ENCODE assay signal across 8 cellular contexts in genomic region chr2:177211602-177212105, GRCh38. TPM values are rescaled to one million over a fixed set of nuclear protein-coding genes. Genes with fewer than 3 reads are reported as not detected.
DNase-seq lines count a peak whose midpoint lies in the region; ATAC-seq, FAIRE-seq and TF ChIP-seq lines count a peak whose summit lies in the region.

No MANE protein-coding gene starts in this region.

- ATAC-seq in T-cell (replicated peaks in 1 of 4): no peak
- ATAC-seq in GM21526 (IDR thresholded peaks at IDR 0.05; ENCODE audit: low FRiP score, unreplicated experiment): no peak
- ATAC-seq in left colon: no peak

- CTCF ChIA-PET in T-cell (lab: Charles Lee): interaction anchor here (0.6 to 1.7 kb wide), 10 partner anchors 28 to 1237 kb away, joined by 3 to 18 read pairs (median 4); partner anchors contain the start of gene NFE2L2 (in 2 of the 2)

- no peaks in the 10 kb centered on the region for H3K9me3 Mint-ChIP-seq in T-cell

- H3K9me3 ChIP-seq in small intestine (ENCODE audit: control insufficient read depth, low read depth): no peaks in the 10 kb centered on the region

- H3K27ac Mint-ChIP-seq in T-cell: peak overlapping the region; percentile 99

- peaks cover 22% of the 10 kb centered on the region for H3K36me3 Mint-ChIP-seq in T-cell

- H3K27me3 ChIP-seq in small intestine (ENCODE audit: control insufficient read depth in 2 of 2, insufficient read depth in 2 of 2, low read length in 2 of 2): no peaks in the 10 kb centered on the region

- intact Hi-C loops in left colon (cut with DNase I, micrococcal nuclease): loop anchor here in 1 of 2 donors (10.0 kb wide), 1 partner anchor 53 kb away; the partner anchor contains the start of gene NFE2L2

- WGBS in small intestine, 3 donors: 2 to 6% (median 3%) methylated on average over 6 of the region's 6 CpGs

- peak; percentile 54 for DNase-seq in DMS79 treated with DMSO at 0.1 percent for 48 hours (lab: John Stamatoyannopoulos, UW)
- no peak for DNase-seq in DMS79 (lab: John Stamatoyannopoulos, UW)
- DNase-seq in T-cell: no peak
- no peak for DNase-seq in foreskin fibroblast
- DNase-seq in small intestine: peak; percentile 26
- no peak for DNase-seq in NCI-H526 treated with DMSO at 0.1 percent for 48 hours (lab: John Stamatoyannopoulos, UW)
- no peak for DNase-seq in left colon

- peak overlapping the region; percentile 90 to 92 (median 92) for H3K4me3 Mint-ChIP-seq in T-cell

- H3K4me1 ChIP-seq in small intestine (ENCODE audit: control insufficient read depth in 2 of 2, insufficient read depth in 1 of 2, low read depth in 1 of 2, low read length in 1 of 2): peaks cover 0 to 3% of the 10 kb centered on the region in 2 donors

- FAIRE-seq in small intestine (lab: Jason Lieb, UNC): no peak

- peaks cover 2 to 3% of the 10 kb centered on the region in 2 donors for H3K36me3 ChIP-seq in small intestine (ENCODE audit: control insufficient read depth in 2 of 2, insufficient read depth in 2 of 2, low read length in 2 of 2)

- no peak for TF ChIP-seq CTCF in foreskin fibroblast (IDR thresholded peaks at IDR 0.05; ENCODE audit: low read depth, low read length)

- peaks cover 49 to 51% (median 50%) of the 10 kb centered on the region in 3 donors for H3K4me1 Mint-ChIP-seq in T-cell

- POLR2A ChIA-PET in T-cell (lab: Charles Lee): interaction anchor here (0.5 to 1.7 kb wide), 10 partner anchors 9 to 84 kb away, joined by 3 to 66 read pairs (median 4); partner anchors contain the start of gene NFE2L2 (in 1 of the 2)

- H3K27ac ChIP-seq in small intestine (ENCODE audit: low read depth in 1 of 2, low read length in 1 of 2): peak overlapping the region; percentile 99 to 100

- H3K4me3 ChIP-seq in foreskin fibroblast (ENCODE audit: low read depth in 1 of 2, low read length in 2 of 2) (peak overlapping the region; percentile 65 to 66), small intestine (ENCODE audit: low read depth in 1 of 2, low read length in 2 of 2) (peak overlapping the region; percentile 55 to 67)

- no peaks in the 10 kb centered on the region for H3K27me3 Mint-ChIP-seq in T-cell

RNA-seq across cellular contexts. Expression of gene HNRNPA3, which starts 0.9 kb away (rescaled TPM):
- 100 to 1,000 TPM; 134 to 220 (median 151) TPM for total RNA-seq in T-cell
- polyA plus RNA-seq in small intestine: 100 to 1,000 TPM in 2 of 3 donors, 10 to 100 TPM in 1; 73.4 to 279 (median 101) TPM
- total RNA-seq in left colon: 100 to 1,000 TPM; 107 to 177 TPM

RNA-seq across cellular contexts. Expression of gene NFE2L2, which starts 52.9 kb away (rescaled TPM):
- total RNA-seq in T-cell (10 to 100 TPM; 54.3 to 77.0 (median 73.8) TPM), left colon (10 to 100 TPM; 73.1 to 94.1 TPM)
- 10 to 100 TPM; 56.7 to 94.2 (median 74.0) TPM for polyA plus RNA-seq in small intestine

Comparison
In these comparisons a context has a peak if more than half of its experiments do, and no peak if none do; other contexts are left out.
1. DNase-seq: peak in DMS79 treated with DMSO at 0.1 percent for 48 hours (single experiment) and small intestine (single experiment); none in DMS79 (single experiment), T-cell (0 of 34), foreskin fibroblast (0 of 2), NCI-H526 treated with DMSO at 0.1 percent for 48 hours (single experiment) and left colon (0 of 2).